2 cellular contexts compared by ENCODE assay signal in the genomic region with DNA sequence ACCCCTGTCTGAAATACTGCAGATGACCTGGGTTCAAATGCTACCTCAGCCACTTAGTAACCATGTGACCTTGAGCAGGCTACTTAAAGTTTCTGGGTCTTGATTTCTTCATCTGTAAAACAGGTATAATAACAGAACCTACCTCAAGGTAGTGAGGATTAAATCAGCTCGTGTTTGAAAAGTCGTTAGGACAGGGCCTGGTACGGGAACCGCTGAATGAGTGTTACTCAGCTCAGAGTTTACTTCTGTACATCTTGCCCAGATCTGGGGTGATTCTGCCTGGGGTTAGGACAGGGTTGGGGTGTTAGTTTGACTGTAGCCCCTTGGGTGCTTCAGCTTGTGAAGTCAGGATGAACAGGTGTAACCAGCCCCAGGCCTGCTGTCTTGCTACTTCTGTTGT.
TF ChIP-seq lines count a peak whose summit lies in the region.

No MANE protein-coding gene starts in this region.

TF ChIP-seq in SK-N-SH, 30 proteins besides CTCF, POLR2A, EP300 and RAD21 (continued from another document):
- TF ChIP-seq, protein P1, sequence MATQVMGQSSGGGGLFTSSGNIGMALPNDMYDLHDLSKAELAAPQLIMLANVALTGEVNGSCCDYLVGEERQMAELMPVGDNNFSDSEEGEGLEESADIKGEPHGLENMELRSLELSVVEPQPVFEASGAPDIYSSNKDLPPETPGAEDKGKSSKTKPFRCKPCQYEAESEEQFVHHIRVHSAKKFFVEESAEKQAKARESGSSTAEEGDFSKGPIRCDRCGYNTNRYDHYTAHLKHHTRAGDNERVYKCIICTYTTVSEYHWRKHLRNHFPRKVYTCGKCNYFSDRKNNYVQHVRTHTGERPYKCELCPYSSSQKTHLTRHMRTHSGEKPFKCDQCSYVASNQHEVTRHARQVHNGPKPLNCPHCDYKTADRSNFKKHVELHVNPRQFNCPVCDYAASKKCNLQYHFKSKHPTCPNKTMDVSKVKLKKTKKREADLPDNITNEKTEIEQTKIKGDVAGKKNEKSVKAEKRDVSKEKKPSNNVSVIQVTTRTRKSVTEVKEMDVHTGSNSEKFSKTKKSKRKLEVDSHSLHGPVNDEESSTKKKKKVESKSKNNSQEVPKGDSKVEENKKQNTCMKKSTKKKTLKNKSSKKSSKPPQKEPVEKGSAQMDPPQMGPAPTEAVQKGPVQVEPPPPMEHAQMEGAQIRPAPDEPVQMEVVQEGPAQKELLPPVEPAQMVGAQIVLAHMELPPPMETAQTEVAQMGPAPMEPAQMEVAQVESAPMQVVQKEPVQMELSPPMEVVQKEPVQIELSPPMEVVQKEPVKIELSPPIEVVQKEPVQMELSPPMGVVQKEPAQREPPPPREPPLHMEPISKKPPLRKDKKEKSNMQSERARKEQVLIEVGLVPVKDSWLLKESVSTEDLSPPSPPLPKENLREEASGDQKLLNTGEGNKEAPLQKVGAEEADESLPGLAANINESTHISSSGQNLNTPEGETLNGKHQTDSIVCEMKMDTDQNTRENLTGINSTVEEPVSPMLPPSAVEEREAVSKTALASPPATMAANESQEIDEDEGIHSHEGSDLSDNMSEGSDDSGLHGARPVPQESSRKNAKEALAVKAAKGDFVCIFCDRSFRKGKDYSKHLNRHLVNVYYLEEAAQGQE (IDR thresholded peaks at IDR 0.05; ENCODE audit: low read depth, low read length): no peak
- no peak for TF ChIP-seq GABPA (IDR thresholded peaks at IDR 0.05; ENCODE audit: low read depth)
- no peak for TF ChIP-seq MXI1 (IDR thresholded peaks at IDR 0.05; ENCODE audit: low read depth, low read length)
- TF ChIP-seq, protein P2, sequence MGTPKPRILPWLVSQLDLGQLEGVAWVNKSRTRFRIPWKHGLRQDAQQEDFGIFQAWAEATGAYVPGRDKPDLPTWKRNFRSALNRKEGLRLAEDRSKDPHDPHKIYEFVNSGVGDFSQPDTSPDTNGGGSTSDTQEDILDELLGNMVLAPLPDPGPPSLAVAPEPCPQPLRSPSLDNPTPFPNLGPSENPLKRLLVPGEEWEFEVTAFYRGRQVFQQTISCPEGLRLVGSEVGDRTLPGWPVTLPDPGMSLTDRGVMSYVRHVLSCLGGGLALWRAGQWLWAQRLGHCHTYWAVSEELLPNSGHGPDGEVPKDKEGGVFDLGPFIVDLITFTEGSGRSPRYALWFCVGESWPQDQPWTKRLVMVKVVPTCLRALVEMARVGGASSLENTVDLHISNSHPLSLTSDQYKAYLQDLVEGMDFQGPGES (IDR thresholded peaks at IDR 0.05; ENCODE audit: low read depth, low read length): no peak
- TF ChIP-seq YY1 (IDR thresholded peaks at IDR 0.05; ENCODE audit: low read depth): no peak
- TF ChIP-seq NRF1 (IDR thresholded peaks at IDR 0.05; ENCODE audit: low read depth, low read length): no peak
- TF ChIP-seq RXRA (IDR thresholded peaks at IDR 0.05; ENCODE audit: borderline replicate concordance, low read depth): no peak
- TF ChIP-seq MEF2A (IDR thresholded peaks at IDR 0.05; ENCODE audit: borderline replicate concordance, low read depth): no peak
- no peak for TF ChIP-seq FOSL2 (IDR thresholded peaks at IDR 0.05; ENCODE audit: borderline replicate concordance, low read depth)
- TF ChIP-seq SMC3 (IDR thresholded peaks at IDR 0.05; ENCODE audit: low read depth, low read length): no peak

TF ChIP-seq in SK-N-SH treated with all-trans-retinoic acid at 6 μM for 48 hours, 23 proteins besides CTCF, POLR2A, EP300 and RAD21 (continued from another document):
- TF ChIP-seq, protein P3, sequence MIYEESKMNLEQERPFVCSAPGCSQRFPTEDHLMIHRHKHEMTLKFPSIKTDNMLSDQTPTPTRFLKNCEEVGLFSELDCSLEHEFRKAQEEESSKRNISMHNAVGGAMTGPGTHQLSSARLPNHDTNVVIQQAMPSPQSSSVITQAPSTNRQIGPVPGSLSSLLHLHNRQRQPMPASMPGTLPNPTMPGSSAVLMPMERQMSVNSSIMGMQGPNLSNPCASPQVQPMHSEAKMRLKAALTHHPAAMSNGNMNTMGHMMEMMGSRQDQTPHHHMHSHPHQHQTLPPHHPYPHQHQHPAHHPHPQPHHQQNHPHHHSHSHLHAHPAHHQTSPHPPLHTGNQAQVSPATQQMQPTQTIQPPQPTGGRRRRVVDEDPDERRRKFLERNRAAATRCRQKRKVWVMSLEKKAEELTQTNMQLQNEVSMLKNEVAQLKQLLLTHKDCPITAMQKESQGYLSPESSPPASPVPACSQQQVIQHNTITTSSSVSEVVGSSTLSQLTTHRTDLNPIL (CRISPR knock-in tag; IDR thresholded peaks at IDR 0.05; ENCODE audit: low read depth): no peak
- TF ChIP-seq PPARA (CRISPR knock-in tag; IDR thresholded peaks at IDR 0.05; ENCODE audit: borderline replicate concordance) (no peak), ZNF8 (CRISPR knock-in tag; IDR thresholded peaks at IDR 0.05) (no peak)
